25 cellular contexts compared by ENCODE assay signal in genomic region chr11:123645576-123645975, GRCh38. TPM values are rescaled to one million over a fixed set of nuclear protein-coding genes. Genes with fewer than 3 reads are reported as not detected.
A peak's percentile ranks its signal among the peaks of the same experiment; 100 is the strongest.
DNase-seq lines count a peak whose midpoint lies in the region; ATAC-seq and TF ChIP-seq lines count a peak whose summit lies in the region.
"Had no signal": no experiment of that assay in that cellular context is flagged by ENCODE, and none has a peak within 500 bp of the region (broad histone marks: within the 10 kb centered on the region; RNA-seq: fewer than 3 reads in every experiment).

No MANE protein-coding gene starts in this region.

- H3K36me3 Mint-ChIP-seq in naive thymus-derived CD4-positive, alpha-beta T cell: no peaks in the 10 kb centered on the region

- DNase-seq in NCI-H2171 treated with DMSO at 0.1 percent for 48 hours (lab: John Stamatoyannopoulos, UW) (peak; percentile 44), NCI-H2171 (lab: John Stamatoyannopoulos, UW) (no peak), NCI-H82 treated with DMSO at 0.1 percent for 48 hours (lab: John Stamatoyannopoulos, UW; ENCODE audit: unreplicated experiment) (peak; percentile 25), dorsolateral prefrontal cortex (peak in 1 of 10 donors; percentile 16), islet precursor cell (no peak), NOMO-1 (lab: John Stamatoyannopoulos, UW; ENCODE audit: unreplicated experiment in 2 of 2) (no peak)
- DNase-seq in naive thymus-derived CD4-positive, alpha-beta T cell: no peak
- DNase-seq: BE2C; Calu3; GOT3; HFFc6; KG1; MG63; NCI-H1105 treated with DMSO at 0.1 percent for 48 hours; NCI-H146; NCI-H1930; NCI-H2227 treated with DMSO at 0.1 percent for 48 hours; NCI-H748 treated with DMSO at 0.1 percent for 48 hours; NK-92 treated with Interleukin-12 subunit alpha and Interleukin-12 subunit beta, amount 100 ng/mL, for 24 hours; PC-9; Right ventricle myocardium superior had no signal

- no peaks in the 10 kb centered on the region for H3K36me3 ChIP-seq in naive thymus-derived CD4-positive, alpha-beta T cell (ENCODE audit: control insufficient read depth in 2 of 3, insufficient read depth in 3 of 3, low read length in 3 of 3)
- H3K36me3 ChIP-seq: HAP-1, MG63, SJSA1 had no signal

- H3K4me1 ChIP-seq in naive thymus-derived CD4-positive, alpha-beta T cell (ENCODE audit: control insufficient read depth in 2 of 2, insufficient read depth in 2 of 2, low read length in 2 of 2): no peaks in the 10 kb centered on the region
- H3K4me1 ChIP-seq: HAP-1, SJSA1 had no signal

- POLR2A ChIA-PET in naive thymus-derived CD4-positive, alpha-beta T cell (lab: Charles Lee): no interaction called here

- intact Hi-C loops in dorsolateral prefrontal cortex (cut with DNase I): no loop called here
- intact Hi-C loops in naive thymus-derived CD4-positive, alpha-beta T cell (cut with micrococcal nuclease): loop anchor here in 1 of 2 donors (10.0 kb wide), 1 partner anchor 549 kb away; no protein-coding TSS in a partner anchor

- H3K27ac Mint-ChIP-seq in naive thymus-derived CD4-positive, alpha-beta T cell: no peak overlapping the region
- H3K27ac Mint-ChIP-seq: HFFc6 had no signal

- peaks cover 17 to 39% (median 22%) of the 10 kb centered on the region in 5 donors for H3K27me3 Mint-ChIP-seq in naive thymus-derived CD4-positive, alpha-beta T cell

- TF ChIP-seq CTCF in dorsolateral prefrontal cortex (IDR thresholded peaks at IDR 0.05 in 54 of 56, conservative IDR thresholded peaks at IDR 0.05 in 2 of 56; ENCODE audit: low read depth in 1 of 56, partially characterized antibody in 56 of 56): no peak

- no peak for ATAC-seq in naive thymus-derived CD4-positive, alpha-beta T cell

- H3K27me3 ChIP-seq in dorsolateral prefrontal cortex: peaks cover 0 to 10% (median 0%) of the 10 kb centered on the region in 45 donors
- no peaks in the 10 kb centered on the region for H3K27me3 ChIP-seq in naive thymus-derived CD4-positive, alpha-beta T cell (ENCODE audit: control insufficient read depth in 2 of 2, insufficient read depth in 2 of 2, low read length in 2 of 2)
- H3K27me3 ChIP-seq: BE2C had no signal

- H3K4me3 Mint-ChIP-seq in naive thymus-derived CD4-positive, alpha-beta T cell: no peak overlapping the region
- H3K4me3 Mint-ChIP-seq: HFFc6 had no signal

- CTCF ChIA-PET in naive thymus-derived CD4-positive, alpha-beta T cell (lab: Charles Lee): interaction anchor here (0.8 to 8.8 kb wide), 2 partner anchors 36 to 60 kb away, joined by 3 to 99 read pairs; no protein-coding TSS in a partner anchor

- H3K9me3 Mint-ChIP-seq in naive thymus-derived CD4-positive, alpha-beta T cell: no peaks in the 10 kb centered on the region
- H3K9me3 Mint-ChIP-seq: HFFc6 had no signal

- H3K27ac ChIP-seq in dorsolateral prefrontal cortex: peak overlapping the region in 31 of 59 donors; percentile 1 to 75 (median 29)
- H3K27ac ChIP-seq in naive thymus-derived CD4-positive, alpha-beta T cell (ENCODE audit: low read depth, low read length): no peak overlapping the region
- H3K27ac ChIP-seq: 22Rv1, PC-9, SJSA1 had no signal

- H3K9me3 ChIP-seq in naive thymus-derived CD4-positive, alpha-beta T cell (ENCODE audit: control insufficient read depth in 2 of 3, low read length in 3 of 3): no peaks in the 10 kb centered on the region
- H3K9me3 ChIP-seq: BE2C, HAP-1, MG63, SJSA1 had no signal

- H3K4me1 Mint-ChIP-seq in naive thymus-derived CD4-positive, alpha-beta T cell: peaks cover 0 to 4% (median 2%) of the 10 kb centered on the region in 7 donors

- H3K4me3 ChIP-seq in dorsolateral prefrontal cortex: peak overlapping the region in 1 of 59 donors; percentile 4
- no peak overlapping the region for H3K4me3 ChIP-seq in naive thymus-derived CD4-positive, alpha-beta T cell (ENCODE audit: low read length)
- H3K4me3 ChIP-seq: HAP-1, MG63, PC-9, SJSA1 had no signal

RNA-seq across cellular contexts. Expression of gene SCN3B, which starts 8.8 kb away (rescaled TPM):
- 100 to 1,000 TPM in 70 of 120 experiments, 10 to 100 TPM in 50; 33.3 to 193 (median 105) TPM for total RNA-seq in dorsolateral prefrontal cortex
- not detected for total RNA-seq in naive thymus-derived CD4-positive, alpha-beta T cell
- not detected for polyA plus RNA-seq in naive thymus-derived CD4-positive, alpha-beta T cell
- total RNA-seq: HFFc6, PC-9, RPMI7951 had no signal

Comparison
In these comparisons a context has a peak if more than half of its experiments do, and no peak if none do; other contexts are left out.
1. DNase-seq: peak in NCI-H2171 treated with DMSO at 0.1 percent for 48 hours (single experiment) and NCI-H82 treated with DMSO at 0.1 percent for 48 hours (single experiment); none in NCI-H2171 (single experiment), naive thymus-derived CD4-positive, alpha-beta T cell (0 of 9), islet precursor cell (single experiment) and NOMO-1 (0 of 2).
2. RNA of gene SCN3B, which starts 8.8 kb away (total RNA-seq): 33.3 to 193 TPM in dorsolateral prefrontal cortex; not detected in naive thymus-derived CD4-positive, alpha-beta T cell; every median in the first group is over 10 times any median in the second.